In genomic region chr13:24450486-24450885, GRCh38 we compare ENCODE assay signal across 8 cellular contexts.
DNase-seq lines count a peak whose midpoint lies in the region; ATAC-seq and TF ChIP-seq lines count a peak whose summit lies in the region.
"Not testable (repeated sequence)": the region's sequence is repeated elsewhere in the genome, so short reads cannot be mapped to it uniquely, and the experiment has no call there.

No MANE protein-coding gene starts in this region.

- H3K9me3 Mint-ChIP-seq in activated naive CD4-positive, alpha-beta T cell treated with anti-CD3 and anti-CD28 coated beads, Interleukin-2, amount 10 ng/mL, durations not matched to agents 7 days and 5 days; osteocyte (ENCODE audit: unreplicated experiment): not testable (repeated sequence)

- H3K4me1 ChIP-seq in right cardiac atrium (ENCODE audit: control insufficient read depth, insufficient read depth, low read length); aorta (ENCODE audit: control insufficient read depth in 1 of 2, insufficient read depth in 2 of 2, low read length in 2 of 2): not testable (repeated sequence)

- H3K9me3 ChIP-seq in right cardiac atrium (ENCODE audit: control insufficient read depth, low read length); aorta (ENCODE audit: control insufficient read depth, low read length): not testable (repeated sequence)

- H3K36me3 Mint-ChIP-seq in activated naive CD4-positive, alpha-beta T cell treated with anti-CD3 and anti-CD28 coated beads, Interleukin-2, amount 10 ng/mL, durations not matched to agents 7 days and 5 days, result peaks cover 55% of the 10 kb centered on the region
- H3K36me3 Mint-ChIP-seq in osteocyte (ENCODE audit: unreplicated experiment), result peaks cover 51% of the 10 kb centered on the region

- CTCF ChIA-PET in activated naive CD4-positive, alpha-beta T cell treated with anti-CD3 and anti-CD28 coated beads, Interleukin-2, amount 10 ng/mL, durations not matched to agents 7 days and 5 days (lab: Charles Lee), result not testable (repeated sequence)

- ATAC-seq in Right ventricle myocardium inferior (peak; percentile 84), right cardiac atrium (peak in 1 of 2 donors; percentile 61), aorta (ENCODE audit: low FRiP score) (peak; percentile 57)

- 67% methylated on average over 6 of the region's 6 CpGs for WGBS in right cardiac atrium
- WGBS in aorta, 2 donors, result 73 to 76% methylated on average over 6 of the region's 6 CpGs

- not testable (repeated sequence) for TF ChIP-seq CTCF in AG09309 (IDR thresholded peaks at IDR 0.05; ENCODE audit: control insufficient read depth, insufficient read depth, low read depth, low read length, missing control alignments); fibroblast of mammary gland (conservative IDR thresholded peaks at IDR 0.05; ENCODE audit: control insufficient read depth, insufficient read depth, low read depth, low read length); osteocyte (IDR thresholded peaks at IDR 0.05)

- H3K27me3 Mint-ChIP-seq in activated naive CD4-positive, alpha-beta T cell treated with anti-CD3 and anti-CD28 coated beads, Interleukin-2, amount 10 ng/mL, durations not matched to agents 7 days and 5 days; osteocyte (ENCODE audit: unreplicated experiment): not testable (repeated sequence)

- H3K27me3 ChIP-seq in right cardiac atrium (ENCODE audit: control insufficient read depth, insufficient read depth); aorta (ENCODE audit: control insufficient read depth in 1 of 2, insufficient read depth in 2 of 2, low read length in 1 of 2): not testable (repeated sequence)

- DNase-seq in AG09309 (ENCODE audit: low read depth) (peak; percentile 52), GM03348 (ENCODE audit: low spot score) (peak; percentile 29), fibroblast of mammary gland (ENCODE audit: low read depth) (peak; percentile 62), right cardiac atrium (peak; percentile 27 to 78 (median 67))
- DNase-seq in activated naive CD4-positive, alpha-beta T cell treated with anti-CD3 and anti-CD28 coated beads, Interleukin-2, amount 10 ng/mL, durations not matched to agents 7 days and 5 days; Right ventricle myocardium inferior (ENCODE audit: missing footprints); osteocyte (ENCODE audit: extremely low spot score, unreplicated experiment); aorta: not testable (repeated sequence)

- not testable (repeated sequence) for H3K4me3 ChIP-seq in AG09309 (ENCODE audit: control insufficient read depth, low read depth, low read length); fibroblast of mammary gland (ENCODE audit: control insufficient read depth, low read depth, low read length); right cardiac atrium (ENCODE audit: low read length); aorta (ENCODE audit: low read length in 2 of 2)

- not testable (repeated sequence) for H3K4me1 Mint-ChIP-seq in activated naive CD4-positive, alpha-beta T cell treated with anti-CD3 and anti-CD28 coated beads, Interleukin-2, amount 10 ng/mL, durations not matched to agents 7 days and 5 days
- H3K4me1 Mint-ChIP-seq in osteocyte (ENCODE audit: unreplicated experiment), result peaks cover 11% of the 10 kb centered on the region

- intact Hi-C loops in Right ventricle myocardium inferior (cut with DNase I); right cardiac atrium (cut with DNase I); aorta (cut with DNase I): not testable (repeated sequence)

- H3K27ac Mint-ChIP-seq in activated naive CD4-positive, alpha-beta T cell treated with anti-CD3 and anti-CD28 coated beads, Interleukin-2, amount 10 ng/mL, durations not matched to agents 7 days and 5 days, result peak overlapping the region; percentile 58
- H3K27ac Mint-ChIP-seq in osteocyte (ENCODE audit: unreplicated experiment), result peak overlapping the region; percentile 51

- H3K27ac ChIP-seq in right cardiac atrium (ENCODE audit: low read length); aorta (ENCODE audit: low read depth in 1 of 2, low read length in 2 of 2): not testable (repeated sequence)

- not testable (repeated sequence) for H3K4me3 Mint-ChIP-seq in activated naive CD4-positive, alpha-beta T cell treated with anti-CD3 and anti-CD28 coated beads, Interleukin-2, amount 10 ng/mL, durations not matched to agents 7 days and 5 days; osteocyte (ENCODE audit: unreplicated experiment)

- H3K36me3 ChIP-seq in aorta (ENCODE audit: control insufficient read depth in 1 of 2, insufficient read depth in 2 of 2, low read length in 1 of 2), result not testable (repeated sequence)
